In genomic region chr20:7772376-7772775, GRCh38 we compare ENCODE assay signal across 13 cellular contexts.
DNase-seq lines count a peak whose midpoint lies in the region; ATAC-seq and TF ChIP-seq lines count a peak whose summit lies in the region.
"Had no signal": no experiment of that assay in that cellular context is flagged by ENCODE, and none has a peak within 500 bp of the region (broad histone marks: within the 10 kb centered on the region; RNA-seq: fewer than 3 reads in every experiment).

No MANE protein-coding gene starts in this region.

- H3K4me3 ChIP-seq in fibroblast of mammary gland (ENCODE audit: control insufficient read depth, low read depth, low read length) = no peak overlapping the region
- H3K4me3 ChIP-seq: BLaER1, gastroesophageal sphincter had no signal

- no peak for TF ChIP-seq CTCF in fibroblast of mammary gland (conservative IDR thresholded peaks at IDR 0.05; ENCODE audit: control insufficient read depth, insufficient read depth, low read depth, low read length)

- DNase-seq in AG08395 (ENCODE audit: low spot score) (peak; percentile 27), GM03348 (ENCODE audit: low spot score) (peak; percentile 14), NCI-H510A treated with DMSO at 0.1 percent for 48 hours (lab: John Stamatoyannopoulos, UW) (peak; percentile 70), fibroblast of mammary gland (ENCODE audit: low read depth) (peak; percentile 88)
- DNase-seq in activated CD8-positive, alpha-beta memory T cell treated with anti-CD3 and anti-CD28 coated beads, Interleukin-2, amount 50 U/mL, for 4 hours = no peak
- DNase-seq: central memory CD4-positive, alpha-beta T cell; left colon; NCI-H82 had no signal

- ATAC-seq in HG03354 (IDR thresholded peaks at IDR 0.05; ENCODE audit: poor library complexity, severe bottlenecking, unreplicated experiment) (no peak), HG03521 (IDR thresholded peaks at IDR 0.05; ENCODE audit: unreplicated experiment) (no peak), HG03457 (IDR thresholded peaks at IDR 0.05; ENCODE audit: unreplicated experiment) (no peak)
- ATAC-seq: gastroesophageal sphincter, left colon had no signal
